ENCODE assay signal across 28 cellular contexts in genomic region chr12:80232873-80233272, GRCh38.
"Had no signal": no experiment of that assay in that cellular context is flagged by ENCODE, and none has a peak within 500 bp of the region (broad histone marks: within the 10 kb centered on the region; RNA-seq: fewer than 3 reads in every experiment).

No MANE protein-coding gene starts in this region.

- H2AFZ ChIP-seq: parathyroid adenoma had no signal

- DNase-seq: hypothalamus; immature natural killer cell; islet precursor cell; left ventricle myocardium inferior; midbrain; mucosa of descending colon; naive thymus-derived CD4-positive, alpha-beta T cell; occipital lobe; psoas muscle; stimulated activated CD4-positive, alpha-beta T cell treated with anti-CD3 and anti-CD28 coated beads, Interleukin-12 subunit alpha, Interleukin-12 subunit beta, amount 100 ng/mL, for 4 hours; stimulated activated CD4-positive, alpha-beta T cell treated with anti-CD3 and anti-CD28 coated beads, Interleukin-15, amount 100 ng/mL, for 24 hours; stimulated activated CD4-positive, alpha-beta T cell treated with anti-CD3 and anti-CD28 coated beads, Interleukin-2, amount 100 ng/mL, for 24 hours; stimulated activated CD4-positive, alpha-beta T cell treated with anti-CD3 and anti-CD28 coated beads, Interleukin-4, amount 100 ng/mL, for 1 hour; stimulated activated naive B cell treated with anti-CD40 and anti-IgM and Interleukin-4, amounts not matched to agents 10 μg/mL and 1 μg/mL and 100 μg/mL, for 72 hours; stimulated activated naive CD8-positive, alpha-beta T cell treated with anti-CD3 and anti-CD28 coated beads, Interleukin-15, Interleukin-2, amounts not matched to agents 100 U/mL and 50 U/mL, for 24 hours; stomach; testis; thyroid gland; transverse colon; upper lobe of left lung had no signal

- H3K4me3 ChIP-seq: left ventricle myocardium inferior, lung, mucosa of descending colon, psoas muscle, right atrium auricular region, skin epidermis, stomach, testis, thyroid gland, transverse colon, upper lobe of left lung, vagina had no signal

- H3K36me3 ChIP-seq: left ventricle myocardium inferior, neutrophil, right atrium auricular region, stomach, thyroid gland, transverse colon, upper lobe of left lung, vagina had no signal

- ATAC-seq: mucosa of descending colon; naive thymus-derived CD4-positive, alpha-beta T cell; natural killer cell treated with Interleukin-12 subunit alpha and Interleukin-12 subunit beta and Interleukin-15 and Interleukin-18, amount 100 ng/mL, for 72 hours; psoas muscle; sciatic nerve; stimulated activated naive B cell treated with anti-CD40 and anti-IgM and Interleukin-4, amounts not matched to agents 10 μg/mL and 1 μg/mL and 100 μg/mL, for 72 hours; stimulated activated naive CD8-positive, alpha-beta T cell treated with anti-CD3 and anti-CD28 coated beads, Interleukin-15, Interleukin-2, amounts not matched to agents 100 U/mL and 50 U/mL, for 24 hours had no signal

- H3K4me1 ChIP-seq: parathyroid adenoma, psoas muscle, testis, transverse colon, vagina had no signal

- H3K27me3 ChIP-seq: neutrophil, right atrium auricular region, stomach, testis, thyroid gland, transverse colon, upper lobe of left lung, vagina had no signal

- H3K9me3 ChIP-seq: left ventricle myocardium inferior, mucosa of descending colon, neutrophil, psoas muscle, right atrium auricular region, stomach, testis, thyroid gland, transverse colon, upper lobe of left lung, vagina had no signal
